ENCODE assay signal across 16 cellular contexts in the genomic region with DNA sequence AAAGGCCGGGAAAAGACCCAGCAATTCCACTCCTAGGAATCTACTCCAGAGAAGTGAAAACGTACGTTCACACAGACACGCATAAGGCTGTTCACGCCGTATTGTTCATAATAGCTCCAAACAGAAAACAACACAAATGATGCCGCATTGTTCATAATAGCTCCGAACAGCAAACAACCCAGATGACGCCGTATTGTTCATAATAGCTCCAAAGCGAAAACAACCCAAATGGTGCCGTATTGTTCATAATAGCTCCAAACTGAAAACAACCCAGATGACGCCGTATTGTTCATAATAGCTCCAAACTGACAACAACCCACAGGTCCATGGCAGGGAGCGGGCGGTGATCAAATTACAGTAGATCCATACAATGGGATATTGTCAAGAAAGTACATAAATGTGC.
DNase-seq lines count a peak whose midpoint lies in the region; FAIRE-seq and TF ChIP-seq lines count a peak whose summit lies in the region.
"Had no signal": no experiment of that assay in that cellular context is flagged by ENCODE, and none has a peak within 500 bp of the region (broad histone marks: within the 10 kb centered on the region; RNA-seq: fewer than 3 reads in every experiment).

No MANE protein-coding gene starts in this region.

- in situ Hi-C loops in transverse colon (cut with MboI; ENCODE audit: low pct_ligation_motif_present in 1 of 4, low pct_unique_long_range_greater_than_20kb in 1 of 4, low sequenced_read_pairs in 3 of 4) = no loop called here

- no peak overlapping the region for H2AFZ ChIP-seq in neuronal stem cell (ENCODE audit: low read length)

- H2BK12ac ChIP-seq in neuronal stem cell (ENCODE audit: low read length) = no peak overlapping the region

- H4K8ac ChIP-seq in neuronal stem cell (ENCODE audit: low read depth, low read length) = no peak overlapping the region

- H3K36me3 ChIP-seq in SJCRH30 = no peaks in the 10 kb centered on the region
- H3K36me3 ChIP-seq in neuronal stem cell (replicated peaks in 1 of 2; ENCODE audit: control insufficient read depth in 2 of 2, insufficient read depth in 2 of 2, low read length in 2 of 2) = no peaks in the 10 kb centered on the region
- no peaks in the 10 kb centered on the region for H3K36me3 ChIP-seq in transverse colon

- H3K4ac ChIP-seq in neuronal stem cell (ENCODE audit: low read length) = no peak overlapping the region

- H3K79me1 ChIP-seq in neuronal stem cell (ENCODE audit: low read depth, low read length) = peaks cover 12% of the 10 kb centered on the region

- no peak overlapping the region for H3K9ac ChIP-seq in neuronal stem cell (ENCODE audit: low read depth, low read length, poor library complexity)

- H3K18ac ChIP-seq in neuronal stem cell (ENCODE audit: low read length) = no peak overlapping the region

- FAIRE-seq in G401.6 (lab: Jason Lieb, UNC) = peak; percentile 83
- FAIRE-seq: GM18507 had no signal

- TF ChIP-seq CTCF in transverse colon (IDR thresholded peaks at IDR 0.05) = no peak

- no peaks in the 10 kb centered on the region for H3K9me3 ChIP-seq in SJCRH30 (replicated peaks)
- no peaks in the 10 kb centered on the region for H3K9me3 ChIP-seq in neuronal stem cell (replicated peaks in 1 of 2; ENCODE audit: control insufficient read depth in 2 of 2, insufficient read depth in 1 of 2, low read depth in 1 of 2, low read length in 2 of 2)
- no peaks in the 10 kb centered on the region for H3K9me3 ChIP-seq in transverse colon

- no peaks in the 10 kb centered on the region for H3K4me1 ChIP-seq in SJCRH30
- H3K4me1 ChIP-seq in neuronal stem cell (ENCODE audit: control insufficient read depth in 2 of 2, insufficient read depth in 1 of 2, low read depth in 1 of 2, low read length in 2 of 2) = no peaks in the 10 kb centered on the region
- no peaks in the 10 kb centered on the region for H3K4me1 ChIP-seq in transverse colon

- H2BK15ac ChIP-seq in neuronal stem cell (ENCODE audit: low read length) = no peak overlapping the region

- H3K27me3 ChIP-seq in SJCRH30 (no peaks in the 10 kb centered on the region), neuronal stem cell (ENCODE audit: control insufficient read depth in 3 of 3, insufficient read depth in 3 of 3, low read depth in 1 of 3, low read length in 3 of 3) (no peaks in the 10 kb centered on the region), transverse colon (no peaks in the 10 kb centered on the region)

- no peak overlapping the region for H3K4me2 ChIP-seq in neuronal stem cell (ENCODE audit: insufficient read depth, low read length, poor library complexity, severe bottlenecking)

- WGBS in neuronal stem cell (ENCODE audit: extremely low coverage in 2 of 2, insufficient read length in 2 of 2, insufficient replicate concordance in 1 of 2), 2 donors = no CpG with 5 or more reads among the region's 16 CpGs
- WGBS in transverse colon (ENCODE audit: low coverage in 1 of 2), 2 donors = 83 to 92% methylated on average over 12 to 16 of the region's 16 CpGs

- H3K4me3 ChIP-seq in SJCRH30 = peak overlapping the region; percentile 39
- H3K4me3 ChIP-seq in neuronal stem cell (ENCODE audit: low read length in 2 of 2) = no peak overlapping the region
- no peak overlapping the region for H3K4me3 ChIP-seq in transverse colon
- H3K4me3 ChIP-seq: skin epidermis had no signal

- intact Hi-C loops in transverse colon (cut with DNase I; ENCODE audit: low total_unique reads) = no loop called here

- no peak for TF ChIP-seq POLR2A in transverse colon (IDR thresholded peaks at IDR 0.05)

- no peak overlapping the region for H3K14ac ChIP-seq in neuronal stem cell (ENCODE audit: low read length)

- no peak overlapping the region for H2AK5ac ChIP-seq in neuronal stem cell (ENCODE audit: low read depth, low read length)

- H3K23ac ChIP-seq in neuronal stem cell (ENCODE audit: low read depth, low read length, poor library complexity) = no peak overlapping the region

- DNase-seq in NCI-H146 treated with DMSO at 0.1 percent for 48 hours (lab: John Stamatoyannopoulos, UW; ENCODE audit: unreplicated experiment) = peak; percentile 77
- DNase-seq in SJCRH30 = peak; percentile 50 to 87
- peak; percentile 8 for DNase-seq in iris pigment epithelial cell (ENCODE audit: low read depth)
- DNase-seq in inferior parietal cortex (ENCODE audit: extremely low spot score) = no peak
- DNase-seq in neuronal stem cell (ENCODE audit: low spot score) = no peak
- DNase-seq in germinal center (ENCODE audit: low spot score) = no peak
- DNase-seq in transverse colon = no peak
- DNase-seq: activated CD4-positive, alpha-beta T cell treated with anti-CD3 and anti-CD28 coated beads for 4 hours; activated T-cell treated with anti-CD3 and anti-CD28 coated beads, Interleukin-2, amount 50 U/mL, for 4 hours; GDM1; NCI-H1092 treated with DMSO at 0.1 percent for 48 hours; occipital lobe had no signal

- H2BK120ac ChIP-seq in neuronal stem cell (ENCODE audit: low read depth, low read length) = no peak overlapping the region

- TF ChIP-seq EP300 in transverse colon (IDR thresholded peaks at IDR 0.05; ENCODE audit: low read depth) = no peak

- H4K91ac ChIP-seq in neuronal stem cell (ENCODE audit: low read depth, low read length, poor library complexity) = no peak overlapping the region

- no peak overlapping the region for H3K27ac ChIP-seq in SJCRH30
- no peak overlapping the region for H3K27ac ChIP-seq in neuronal stem cell (replicated peaks; ENCODE audit: low read length)
- H3K27ac ChIP-seq in transverse colon = no peak overlapping the region
- H3K27ac ChIP-seq: C4-2B, skin epidermis had no signal

- no peak overlapping the region for H2BK5ac ChIP-seq in neuronal stem cell (ENCODE audit: low read length)

Comparison
In these comparisons a context has a peak if more than half of its experiments do, and no peak if none do; other contexts are left out.
1. DNase-seq: peak in NCI-H146 treated with DMSO at 0.1 percent for 48 hours (single experiment), SJCRH30 (2 of 2) and iris pigment epithelial cell (single experiment); none in inferior parietal cortex (single experiment), neuronal stem cell (single experiment), germinal center (single experiment) and transverse colon (single experiment).